1 cellular context compared by ENCODE assay signal in the genomic region with DNA sequence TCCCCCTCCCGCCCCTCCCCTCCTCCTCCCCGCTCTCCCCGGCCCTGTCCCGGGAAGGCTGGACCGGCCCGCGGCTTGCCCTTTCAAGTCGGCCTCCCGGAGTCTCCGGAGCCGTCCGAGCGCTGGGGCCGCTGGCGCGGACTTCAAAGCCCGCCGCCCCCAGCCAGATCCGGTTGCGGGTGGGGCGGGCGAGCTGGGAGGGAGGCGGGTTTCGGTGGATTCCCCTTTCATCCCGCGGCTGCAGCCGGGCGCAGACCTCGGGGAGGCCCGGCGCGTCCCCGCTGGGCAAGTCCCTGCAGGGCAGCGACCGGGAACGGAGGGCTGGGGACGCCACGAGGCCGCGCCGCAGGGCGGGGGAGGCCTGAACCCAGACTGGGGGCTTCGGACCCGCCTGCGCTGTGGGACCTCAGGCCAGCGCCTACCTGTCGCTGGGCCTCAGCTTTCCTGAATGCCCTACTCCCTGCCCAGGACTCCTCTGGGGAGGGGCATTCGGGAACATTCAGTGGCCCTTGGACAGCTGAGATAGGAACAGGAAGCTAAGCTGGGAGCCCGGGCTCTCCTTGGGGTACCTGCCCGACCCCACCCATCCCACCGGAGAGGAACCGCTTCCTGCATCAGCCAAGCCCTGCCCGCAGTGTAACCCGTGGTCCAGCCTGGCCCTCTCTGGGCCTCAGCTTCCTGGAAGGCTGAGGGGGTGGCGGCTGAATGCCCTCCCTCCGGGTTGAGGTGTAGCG.
TF ChIP-seq lines count a peak whose summit lies in the region.

No MANE protein-coding gene starts in this region.

TF ChIP-seq in HepG2, 621 proteins besides CTCF, POLR2A, EP300 and RAD21 (continued from another document and continues in another):
- TF ChIP-seq, protein P1, sequence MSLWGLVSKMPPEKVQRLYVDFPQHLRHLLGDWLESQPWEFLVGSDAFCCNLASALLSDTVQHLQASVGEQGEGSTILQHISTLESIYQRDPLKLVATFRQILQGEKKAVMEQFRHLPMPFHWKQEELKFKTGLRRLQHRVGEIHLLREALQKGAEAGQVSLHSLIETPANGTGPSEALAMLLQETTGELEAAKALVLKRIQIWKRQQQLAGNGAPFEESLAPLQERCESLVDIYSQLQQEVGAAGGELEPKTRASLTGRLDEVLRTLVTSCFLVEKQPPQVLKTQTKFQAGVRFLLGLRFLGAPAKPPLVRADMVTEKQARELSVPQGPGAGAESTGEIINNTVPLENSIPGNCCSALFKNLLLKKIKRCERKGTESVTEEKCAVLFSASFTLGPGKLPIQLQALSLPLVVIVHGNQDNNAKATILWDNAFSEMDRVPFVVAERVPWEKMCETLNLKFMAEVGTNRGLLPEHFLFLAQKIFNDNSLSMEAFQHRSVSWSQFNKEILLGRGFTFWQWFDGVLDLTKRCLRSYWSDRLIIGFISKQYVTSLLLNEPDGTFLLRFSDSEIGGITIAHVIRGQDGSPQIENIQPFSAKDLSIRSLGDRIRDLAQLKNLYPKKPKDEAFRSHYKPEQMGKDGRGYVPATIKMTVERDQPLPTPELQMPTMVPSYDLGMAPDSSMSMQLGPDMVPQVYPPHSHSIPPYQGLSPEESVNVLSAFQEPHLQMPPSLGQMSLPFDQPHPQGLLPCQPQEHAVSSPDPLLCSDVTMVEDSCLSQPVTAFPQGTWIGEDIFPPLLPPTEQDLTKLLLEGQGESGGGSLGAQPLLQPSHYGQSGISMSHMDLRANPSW (CRISPR knock-in tag; IDR thresholded peaks at IDR 0.05; ENCODE audit: borderline replicate concordance) = peak; percentile 75; the same call in 1 of the 2 replicates
- TF ChIP-seq, protein P2, sequence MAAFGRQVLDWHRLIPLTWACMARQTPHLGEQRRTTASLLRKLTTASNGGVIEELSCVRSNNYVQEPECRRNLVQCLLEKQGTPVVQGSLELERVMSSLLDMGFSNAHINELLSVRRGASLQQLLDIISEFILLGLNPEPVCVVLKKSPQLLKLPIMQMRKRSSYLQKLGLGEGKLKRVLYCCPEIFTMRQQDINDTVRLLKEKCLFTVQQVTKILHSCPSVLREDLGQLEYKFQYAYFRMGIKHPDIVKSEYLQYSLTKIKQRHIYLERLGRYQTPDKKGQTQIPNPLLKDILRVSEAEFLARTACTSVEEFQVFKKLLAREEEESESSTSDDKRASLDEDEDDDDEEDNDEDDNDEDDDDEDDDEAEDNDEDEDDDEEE (CRISPR knock-in tag; IDR thresholded peaks at IDR 0.05) = no peak
- TF ChIP-seq FOXO1 (CRISPR knock-in tag; IDR thresholded peaks at IDR 0.05) (peak; percentile 72), ZNF382 (CRISPR knock-in tag; IDR thresholded peaks at IDR 0.05; ENCODE audit: borderline replicate concordance) (no peak), ZNF343 (CRISPR knock-in tag; IDR thresholded peaks at IDR 0.05) (peak; percentile 93), SOX5 (CRISPR knock-in tag; IDR thresholded peaks at IDR 0.05; ENCODE audit: borderline replicate concordance) (peak; percentile 83; the same call in 1 of the 2 replicates), ZNF468 (CRISPR knock-in tag; IDR thresholded peaks at IDR 0.05) (no peak), ARNTL (CRISPR knock-in tag; IDR thresholded peaks at IDR 0.05) (peak; percentile 89; the same call in 1 of the 2 replicates), AGO2 (optimal IDR thresholded peaks at IDR 0.05; ENCODE audit: low read depth, low read length) (peak; percentile 90), ELF1 (CRISPR knock-in tag; IDR thresholded peaks at IDR 0.05) (peak; percentile 32), ZNF430 (CRISPR knock-in tag; IDR thresholded peaks at IDR 0.05) (peak; percentile 59), ZNF747 (CRISPR knock-in tag; IDR thresholded peaks at IDR 0.05; ENCODE audit: borderline replicate concordance) (peak; percentile 87; the same call in 1 of the 2 replicates), ZNF605 (CRISPR knock-in tag; IDR thresholded peaks at IDR 0.05) (peak; percentile 70), ZNF761 (CRISPR knock-in tag; conservative IDR thresholded peaks at IDR 0.05) (no peak; the same call in 1 of the 2 replicates), ZNF121 (CRISPR knock-in tag; IDR thresholded peaks at IDR 0.05) (peak; percentile 38; the same call in 1 of the 2 replicates), ZNF737 (CRISPR knock-in tag; IDR thresholded peaks at IDR 0.05; ENCODE audit: borderline replicate concordance) (no peak), ZNF607 (CRISPR knock-in tag; IDR thresholded peaks at IDR 0.05; ENCODE audit: borderline replicate concordance) (peak; percentile 72; the same call in 1 of the 2 replicates), KDM2A (CRISPR knock-in tag; IDR thresholded peaks at IDR 0.05; ENCODE audit: borderline replicate concordance, low read depth) (peak; percentile 95), SP5 (CRISPR knock-in tag; IDR thresholded peaks at IDR 0.05; ENCODE audit: borderline replicate concordance, low read depth) (peak; percentile 96), ZNF160 (CRISPR knock-in tag; IDR thresholded peaks at IDR 0.05) (no peak; the same call in 1 of the 2 replicates), NFKB2 (CRISPR knock-in tag; IDR thresholded peaks at IDR 0.05; ENCODE audit: borderline replicate concordance) (peak; percentile 49; the same call in 1 of the 2 replicates), ZNF326 (CRISPR knock-in tag; IDR thresholded peaks at IDR 0.05; ENCODE audit: borderline replicate concordance) (no peak), ZNF24 (IDR thresholded peaks at IDR 0.05) (no peak), FOSL1 (CRISPR knock-in tag; IDR thresholded peaks at IDR 0.05; ENCODE audit: borderline replicate concordance) (0 out of 2 replicates have a peak, but pooled peaks have one; percentile 11), ZMAT3 (CRISPR knock-in tag; conservative IDR thresholded peaks at IDR 0.05) (no peak), FOXA3 (CRISPR knock-in tag; IDR thresholded peaks at IDR 0.05) (peak; percentile 86), ZNF446 (CRISPR knock-in tag; IDR thresholded peaks at IDR 0.05) (0 out of 2 replicates have a peak, but pooled peaks have one; percentile 9), ZNF501 (CRISPR knock-in tag; IDR thresholded peaks at IDR 0.05) (peak; percentile 70), SMC3 (IDR thresholded peaks at IDR 0.05; ENCODE audit: low read length) (no peak), ATF1 (CRISPR knock-in tag; IDR thresholded peaks at IDR 0.05) (no peak), EED (CRISPR knock-in tag; IDR thresholded peaks at IDR 0.05) (peak; percentile 68; the same call in 1 of the 2 replicates)
- TF ChIP-seq, protein P3, sequence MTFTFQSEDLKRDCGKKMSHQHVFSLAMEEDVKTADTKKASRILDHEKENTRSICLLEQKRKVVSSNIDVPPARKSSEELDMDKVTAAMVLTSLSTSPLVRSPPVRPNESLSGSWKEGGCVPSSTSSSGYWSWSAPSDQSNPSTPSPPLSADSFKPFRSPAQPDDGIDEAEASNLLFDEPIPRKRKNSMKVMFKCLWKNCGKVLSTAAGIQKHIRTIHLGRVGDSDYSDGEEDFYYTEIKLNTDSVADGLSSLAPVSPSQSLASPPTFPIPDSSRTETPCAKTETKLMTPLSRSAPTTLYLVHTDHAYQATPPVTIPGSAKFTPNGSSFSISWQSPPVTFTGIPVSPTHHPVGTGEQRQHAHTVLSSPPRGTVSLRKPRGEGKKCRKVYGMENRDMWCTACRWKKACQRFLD (CRISPR knock-in tag; IDR thresholded peaks at IDR 0.05; ENCODE audit: borderline replicate concordance) = peak; percentile 48; the same call in 1 of the 2 replicates
- TF ChIP-seq, protein P4, sequence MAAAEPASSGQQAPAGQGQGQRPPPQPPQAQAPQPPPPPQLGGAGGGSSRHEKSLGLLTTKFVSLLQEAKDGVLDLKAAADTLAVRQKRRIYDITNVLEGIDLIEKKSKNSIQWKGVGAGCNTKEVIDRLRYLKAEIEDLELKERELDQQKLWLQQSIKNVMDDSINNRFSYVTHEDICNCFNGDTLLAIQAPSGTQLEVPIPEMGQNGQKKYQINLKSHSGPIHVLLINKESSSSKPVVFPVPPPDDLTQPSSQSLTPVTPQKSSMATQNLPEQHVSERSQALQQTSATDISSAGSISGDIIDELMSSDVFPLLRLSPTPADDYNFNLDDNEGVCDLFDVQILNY (CRISPR knock-in tag; conservative IDR thresholded peaks at IDR 0.05) = peak; percentile 47; the same call in 1 of the 2 replicates
- TF ChIP-seq, protein P5, sequence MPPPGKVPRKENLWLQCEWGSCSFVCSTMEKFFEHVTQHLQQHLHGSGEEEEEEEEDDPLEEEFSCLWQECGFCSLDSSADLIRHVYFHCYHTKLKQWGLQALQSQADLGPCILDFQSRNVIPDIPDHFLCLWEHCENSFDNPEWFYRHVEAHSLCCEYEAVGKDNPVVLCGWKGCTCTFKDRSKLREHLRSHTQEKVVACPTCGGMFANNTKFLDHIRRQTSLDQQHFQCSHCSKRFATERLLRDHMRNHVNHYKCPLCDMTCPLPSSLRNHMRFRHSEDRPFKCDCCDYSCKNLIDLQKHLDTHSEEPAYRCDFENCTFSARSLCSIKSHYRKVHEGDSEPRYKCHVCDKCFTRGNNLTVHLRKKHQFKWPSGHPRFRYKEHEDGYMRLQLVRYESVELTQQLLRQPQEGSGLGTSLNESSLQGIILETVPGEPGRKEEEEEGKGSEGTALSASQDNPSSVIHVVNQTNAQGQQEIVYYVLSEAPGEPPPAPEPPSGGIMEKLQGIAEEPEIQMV (CRISPR knock-in tag; IDR thresholded peaks at IDR 0.05; ENCODE audit: low read depth) = 0 out of 2 replicates have a peak, but pooled peaks have one; percentile 71
- TF ChIP-seq, protein P6, sequence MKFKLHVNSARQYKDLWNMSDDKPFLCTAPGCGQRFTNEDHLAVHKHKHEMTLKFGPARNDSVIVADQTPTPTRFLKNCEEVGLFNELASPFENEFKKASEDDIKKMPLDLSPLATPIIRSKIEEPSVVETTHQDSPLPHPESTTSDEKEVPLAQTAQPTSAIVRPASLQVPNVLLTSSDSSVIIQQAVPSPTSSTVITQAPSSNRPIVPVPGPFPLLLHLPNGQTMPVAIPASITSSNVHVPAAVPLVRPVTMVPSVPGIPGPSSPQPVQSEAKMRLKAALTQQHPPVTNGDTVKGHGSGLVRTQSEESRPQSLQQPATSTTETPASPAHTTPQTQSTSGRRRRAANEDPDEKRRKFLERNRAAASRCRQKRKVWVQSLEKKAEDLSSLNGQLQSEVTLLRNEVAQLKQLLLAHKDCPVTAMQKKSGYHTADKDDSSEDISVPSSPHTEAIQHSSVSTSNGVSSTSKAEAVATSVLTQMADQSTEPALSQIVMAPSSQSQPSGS (CRISPR knock-in tag; IDR thresholded peaks at IDR 0.05) = peak; percentile 56; the same call in 1 of the 2 replicates
- TF ChIP-seq, protein P7, sequence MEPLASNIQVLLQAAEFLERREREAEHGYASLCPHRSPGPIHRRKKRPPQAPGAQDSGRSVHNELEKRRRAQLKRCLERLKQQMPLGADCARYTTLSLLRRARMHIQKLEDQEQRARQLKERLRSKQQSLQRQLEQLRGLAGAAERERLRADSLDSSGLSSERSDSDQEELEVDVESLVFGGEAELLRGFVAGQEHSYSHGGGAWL (CRISPR knock-in tag; IDR thresholded peaks at IDR 0.05) = no peak
- TF ChIP-seq, protein P8, sequence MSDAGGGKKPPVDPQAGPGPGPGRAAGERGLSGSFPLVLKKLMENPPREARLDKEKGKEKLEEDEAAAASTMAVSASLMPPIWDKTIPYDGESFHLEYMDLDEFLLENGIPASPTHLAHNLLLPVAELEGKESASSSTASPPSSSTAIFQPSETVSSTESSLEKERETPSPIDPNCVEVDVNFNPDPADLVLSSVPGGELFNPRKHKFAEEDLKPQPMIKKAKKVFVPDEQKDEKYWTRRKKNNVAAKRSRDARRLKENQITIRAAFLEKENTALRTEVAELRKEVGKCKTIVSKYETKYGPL (CRISPR knock-in tag; IDR thresholded peaks at IDR 0.05) = no peak
- TF ChIP-seq, protein P9, sequence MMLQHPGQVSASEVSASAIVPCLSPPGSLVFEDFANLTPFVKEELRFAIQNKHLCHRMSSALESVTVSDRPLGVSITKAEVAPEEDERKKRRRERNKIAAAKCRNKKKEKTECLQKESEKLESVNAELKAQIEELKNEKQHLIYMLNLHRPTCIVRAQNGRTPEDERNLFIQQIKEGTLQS (CRISPR knock-in tag; IDR thresholded peaks at IDR 0.05) = peak; percentile 21; the same call in 1 of the 2 replicates
- TF ChIP-seq, protein P10, sequence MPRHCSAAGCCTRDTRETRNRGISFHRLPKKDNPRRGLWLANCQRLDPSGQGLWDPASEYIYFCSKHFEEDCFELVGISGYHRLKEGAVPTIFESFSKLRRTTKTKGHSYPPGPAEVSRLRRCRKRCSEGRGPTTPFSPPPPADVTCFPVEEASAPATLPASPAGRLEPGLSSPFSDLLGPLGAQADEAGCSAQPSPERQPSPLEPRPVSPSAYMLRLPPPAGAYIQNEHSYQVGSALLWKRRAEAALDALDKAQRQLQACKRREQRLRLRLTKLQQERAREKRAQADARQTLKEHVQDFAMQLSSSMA (CRISPR knock-in tag; IDR thresholded peaks at IDR 0.05) = no peak
- TF ChIP-seq, protein P11, sequence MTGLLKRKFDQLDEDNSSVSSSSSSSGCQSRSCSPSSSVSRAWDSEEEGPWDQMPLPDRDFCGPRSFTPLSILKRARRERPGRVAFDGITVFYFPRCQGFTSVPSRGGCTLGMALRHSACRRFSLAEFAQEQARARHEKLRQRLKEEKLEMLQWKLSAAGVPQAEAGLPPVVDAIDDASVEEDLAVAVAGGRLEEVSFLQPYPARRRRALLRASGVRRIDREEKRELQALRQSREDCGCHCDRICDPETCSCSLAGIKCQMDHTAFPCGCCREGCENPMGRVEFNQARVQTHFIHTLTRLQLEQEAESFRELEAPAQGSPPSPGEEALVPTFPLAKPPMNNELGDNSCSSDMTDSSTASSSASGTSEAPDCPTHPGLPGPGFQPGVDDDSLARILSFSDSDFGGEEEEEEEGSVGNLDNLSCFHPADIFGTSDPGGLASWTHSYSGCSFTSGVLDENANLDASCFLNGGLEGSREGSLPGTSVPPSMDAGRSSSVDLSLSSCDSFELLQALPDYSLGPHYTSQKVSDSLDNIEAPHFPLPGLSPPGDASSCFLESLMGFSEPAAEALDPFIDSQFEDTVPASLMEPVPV (CRISPR knock-in tag; IDR thresholded peaks at IDR 0.05) = peak; percentile 83; the same call in 1 of the 2 replicates
- TF ChIP-seq, protein P12, sequence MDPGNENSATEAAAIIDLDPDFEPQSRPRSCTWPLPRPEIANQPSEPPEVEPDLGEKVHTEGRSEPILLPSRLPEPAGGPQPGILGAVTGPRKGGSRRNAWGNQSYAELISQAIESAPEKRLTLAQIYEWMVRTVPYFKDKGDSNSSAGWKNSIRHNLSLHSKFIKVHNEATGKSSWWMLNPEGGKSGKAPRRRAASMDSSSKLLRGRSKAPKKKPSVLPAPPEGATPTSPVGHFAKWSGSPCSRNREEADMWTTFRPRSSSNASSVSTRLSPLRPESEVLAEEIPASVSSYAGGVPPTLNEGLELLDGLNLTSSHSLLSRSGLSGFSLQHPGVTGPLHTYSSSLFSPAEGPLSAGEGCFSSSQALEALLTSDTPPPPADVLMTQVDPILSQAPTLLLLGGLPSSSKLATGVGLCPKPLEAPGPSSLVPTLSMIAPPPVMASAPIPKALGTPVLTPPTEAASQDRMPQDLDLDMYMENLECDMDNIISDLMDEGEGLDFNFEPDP (CRISPR knock-in tag; conservative IDR thresholded peaks at IDR 0.05) = no peak
- TF ChIP-seq, protein P13, sequence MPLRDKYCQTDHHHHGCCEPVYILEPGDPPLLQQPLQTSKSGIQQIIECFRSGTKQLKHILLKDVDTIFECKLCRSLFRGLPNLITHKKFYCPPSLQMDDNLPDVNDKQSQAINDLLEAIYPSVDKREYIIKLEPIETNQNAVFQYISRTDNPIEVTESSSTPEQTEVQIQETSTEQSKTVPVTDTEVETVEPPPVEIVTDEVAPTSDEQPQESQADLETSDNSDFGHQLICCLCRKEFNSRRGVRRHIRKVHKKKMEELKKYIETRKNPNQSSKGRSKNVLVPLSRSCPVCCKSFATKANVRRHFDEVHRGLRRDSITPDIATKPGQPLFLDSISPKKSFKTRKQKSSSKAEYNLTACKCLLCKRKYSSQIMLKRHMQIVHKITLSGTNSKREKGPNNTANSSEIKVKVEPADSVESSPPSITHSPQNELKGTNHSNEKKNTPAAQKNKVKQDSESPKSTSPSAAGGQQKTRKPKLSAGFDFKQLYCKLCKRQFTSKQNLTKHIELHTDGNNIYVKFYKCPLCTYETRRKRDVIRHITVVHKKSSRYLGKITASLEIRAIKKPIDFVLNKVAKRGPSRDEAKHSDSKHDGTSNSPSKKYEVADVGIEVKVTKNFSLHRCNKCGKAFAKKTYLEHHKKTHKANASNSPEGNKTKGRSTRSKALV (CRISPR knock-in tag; IDR thresholded peaks at IDR 0.05) = peak; percentile 68; the same call in 1 of the 2 replicates
